10 cellular contexts compared by ENCODE assay signal in the genomic region with DNA sequence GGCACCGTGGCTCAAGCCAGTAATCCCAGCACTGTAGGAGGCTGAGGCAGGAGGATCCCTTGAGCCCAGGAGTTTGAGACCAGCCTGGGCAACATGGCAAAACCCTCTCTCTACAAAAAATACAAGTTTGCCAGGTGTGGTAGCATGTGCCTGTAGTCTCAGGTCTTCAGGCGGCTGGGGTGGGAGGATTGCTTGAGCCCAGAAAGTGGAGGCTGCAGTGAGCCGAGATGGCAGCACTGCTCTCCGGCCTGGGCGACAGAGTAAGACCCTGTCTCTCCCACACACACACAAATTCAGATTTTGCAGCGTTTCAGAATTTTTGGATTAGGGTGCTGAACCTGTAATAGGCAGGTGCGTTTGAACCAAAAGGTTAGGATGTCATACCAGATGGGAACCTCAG. TPM values are rescaled to one million over a fixed set of nuclear protein-coding genes. Genes with fewer than 3 reads are reported as not detected.
A peak's percentile ranks its signal among the peaks of the same experiment; 100 is the strongest.
DNase-seq lines count a peak whose midpoint lies in the region; ATAC-seq, FAIRE-seq and TF ChIP-seq lines count a peak whose summit lies in the region.
"Had no signal": no experiment of that assay in that cellular context is flagged by ENCODE, and none has a peak within 500 bp of the region (broad histone marks: within the 10 kb centered on the region; RNA-seq: fewer than 3 reads in every experiment).

No MANE protein-coding gene starts in this region.

- no TSS peak for BruUV-seq in GM12878 (replicated peaks; lab: Mats Ljungman, UMichigan)

- H3K27me3 ChIP-seq in DOHH2 (ENCODE audit: control insufficient read depth, low read length) (no peaks in the 10 kb centered on the region), KMS-11 (ENCODE audit: insufficient read depth, low read depth) (no peaks in the 10 kb centered on the region), GM12878 (replicated peaks in 1 of 2; ENCODE audit: control insufficient read depth in 2 of 2, insufficient read depth in 2 of 2, low read length in 1 of 2) (no peaks in the 10 kb centered on the region)

- H3K4me3 Mint-ChIP-seq in neural crest cell, result peak overlapping the region; percentile 96

- peaks cover 14% of the 10 kb centered on the region; the same call in 1 of the 2 replicates for H4K20me1 ChIP-seq in DOHH2 (ENCODE audit: control insufficient read depth, insufficient read depth, low read depth, low read length)
- peaks cover 5% of the 10 kb centered on the region; the same call in 1 of the 2 replicates for H4K20me1 ChIP-seq in KMS-11 (ENCODE audit: insufficient read depth)
- H4K20me1 ChIP-seq in GM12878 (ENCODE audit: control insufficient read depth, insufficient read depth), result peaks cover 7% of the 10 kb centered on the region; the same call in 1 of the 2 replicates

- H3K4me3 ChIP-seq in DOHH2 (ENCODE audit: low read length) (peak overlapping the region; percentile 94), KMS-11 (IDR thresholded peaks at IDR 0.05; ENCODE audit: insufficient read depth, low read depth, low read length) (no peak overlapping the region), GM12878 (peak overlapping the region; percentile 79)

- peaks cover 63% of the 10 kb centered on the region for H3F3A ChIP-seq in DOHH2 (ENCODE audit: control insufficient read depth, insufficient read depth)

- H3K27ac Mint-ChIP-seq in neural crest cell (ENCODE audit: unreplicated experiment), result no peak overlapping the region

- H3K4me1 Mint-ChIP-seq in neural crest cell, result peaks cover 42% of the 10 kb centered on the region

- no peak for TF ChIP-seq EP300 in GM12878 (IDR thresholded peaks at IDR 0.05; ENCODE audit: borderline replicate concordance in 1 of 2, control insufficient read depth in 1 of 2, low read depth in 2 of 2, low read length in 2 of 2)

- intact Hi-C loops in GM12878 (cut with micrococcal nuclease; ENCODE audit: unreplicated experiment), result no loop called here

- RAD21 ChIA-PET in GM12878 (lab: Charles Lee; ENCODE audit: unreplicated experiment), result interaction anchor here (2.0 kb wide), 1 partner anchor 178 kb away, joined by 4 read pairs; no protein-coding TSS in a partner anchor

- H3K9ac ChIP-seq in KMS-11, result no peak overlapping the region
- H3K9ac ChIP-seq in GM12878 (ENCODE audit: control insufficient read depth, insufficient read depth, low read length), result peak overlapping the region; percentile 32

- TF ChIP-seq CTCF in DOHH2 (IDR thresholded peaks at IDR 0.05; ENCODE audit: low read depth, low read length, poor library complexity, severe bottlenecking) (no peak), KMS-11 (conservative IDR thresholded peaks at IDR 0.05; ENCODE audit: low read depth, low read length) (no peak), GM12878 (IDR thresholded peaks at IDR 0.05 in 2 of 3, conservative IDR thresholded peaks at IDR 0.05 in 1 of 3; ENCODE audit: control insufficient read depth in 2 of 3, extremely low read depth in 1 of 3, insufficient read depth in 1 of 3, low read depth in 3 of 3, low read length in 3 of 3) (no peak), neural crest cell (conservative IDR thresholded peaks at IDR 0.05) (no peak)

- H2AFZ ChIP-seq in KMS-11 (ENCODE audit: low read depth) (no peak overlapping the region), GM12878 (ENCODE audit: control insufficient read depth, low read depth, low read length) (no peak overlapping the region)

- H3K9me3 ChIP-seq in DOHH2 (ENCODE audit: control insufficient read depth, insufficient read depth, low read length) (no peaks in the 10 kb centered on the region), GM12878 (replicated peaks; ENCODE audit: control insufficient read depth, insufficient read depth, low read length) (no peaks in the 10 kb centered on the region; the same call in 2 of the 3 replicates)

- H3K9me3 Mint-ChIP-seq in neural crest cell, result no peaks in the 10 kb centered on the region

- CTCF ChIA-PET in GM12878 (lab: Yijun Ruan, JAX), result interaction anchor here (1.1 to 1.4 kb wide), 2 partner anchors 48 to 72 kb away, joined by 5 to 8 read pairs; no protein-coding TSS in a partner anchor

- H3K36me3 ChIP-seq in DOHH2 (ENCODE audit: control insufficient read depth, low read length) (peaks cover 43% of the 10 kb centered on the region), KMS-11 (ENCODE audit: insufficient read depth) (peaks cover 15% of the 10 kb centered on the region; the same call in 1 of the 2 replicates), GM12878 (ENCODE audit: control insufficient read depth in 2 of 2, insufficient read depth in 2 of 2, low read length in 1 of 2) (peaks cover 14 to 25% of the 10 kb centered on the region in 2 experiments)

- in situ Hi-C loops in GM12878 (cut with MboI), result loop anchor here (5.0 kb wide), 1 partner anchor 169 kb away; a partner anchor contains a TSS

- no peak for DNase-seq in GM12878 (ENCODE audit: low read depth, low spot score)
- DNase-seq in neural crest cell (ENCODE audit: low read depth, low spot score), result no peak
- no peak for DNase-seq in GDM1 (lab: John Stamatoyannopoulos, UW)
- no peak for DNase-seq in NCI-H446 treated with DMSO at 0.1 percent for 48 hours (lab: John Stamatoyannopoulos, UW)
- DNase-seq: NCI-H2171, T1000 had no signal

- peaks cover 19% of the 10 kb centered on the region for H3K36me3 Mint-ChIP-seq in neural crest cell (ENCODE audit: low read depth)

- H3K27ac ChIP-seq in DOHH2 (ENCODE audit: low read depth, low read length) (no peak overlapping the region), KMS-11 (no peak overlapping the region), GM12878 (ENCODE audit: control insufficient read depth, insufficient read depth) (0 out of 2 replicates have a peak overlapping the region, but pooled peaks have one; percentile 11)

- H3K79me2 ChIP-seq in DOHH2 (ENCODE audit: control insufficient read depth, low read length), result peaks cover 34% of the 10 kb centered on the region
- H3K79me2 ChIP-seq in KMS-11 (ENCODE audit: insufficient read depth, low read depth), result peaks cover 26% of the 10 kb centered on the region
- H3K79me2 ChIP-seq in GM12878 (ENCODE audit: control insufficient read depth, insufficient read depth, low read length), result peaks cover 30% of the 10 kb centered on the region

- no peak for FAIRE-seq in GM12878 (lab: Jason Lieb, UNC)

- TF ChIP-seq POLR2A in GM12878 (IDR thresholded peaks at IDR 0.05; ENCODE audit: low read depth, low read length), result no peak

- POLR2A ChIA-PET in GM12878 (lab: Charles Lee), result interaction anchor here (0.7 to 2.2 kb wide), 2 partner anchors 10 to 14 kb away, joined by 4 to 11 read pairs; a partner anchor contains a TSS

- H3K4me2 ChIP-seq in DOHH2 (ENCODE audit: low read length) (peak overlapping the region; percentile 83), KMS-11 (peak overlapping the region; percentile 62; the same call in 1 of the 2 replicates), GM12878 (ENCODE audit: control insufficient read depth, insufficient read depth) (peak overlapping the region; percentile 91)

- SMC1A ChIA-PET in GM12878 (lab: Charles Lee; ENCODE audit: uncharacterized antibody, unreplicated experiment), result no interaction called here

- H3K27me3 Mint-ChIP-seq in neural crest cell (ENCODE audit: low read depth), result peaks cover 14% of the 10 kb centered on the region

- peaks cover 64% of the 10 kb centered on the region for H3K4me1 ChIP-seq in DOHH2 (ENCODE audit: control insufficient read depth, low read length)
- peaks cover 49% of the 10 kb centered on the region for H3K4me1 ChIP-seq in KMS-11 (ENCODE audit: low read depth, poor library complexity, severe bottlenecking)
- H3K4me1 ChIP-seq in GM12878 (ENCODE audit: control insufficient read depth, insufficient read depth, low read length), result peaks cover 35% of the 10 kb centered on the region

- no peak for ATAC-seq in GM12878
- ATAC-seq in HG03378 (IDR thresholded peaks at IDR 0.05; ENCODE audit: unreplicated experiment), result no peak
- no peak for ATAC-seq in HG03280 (IDR thresholded peaks at IDR 0.05; ENCODE audit: unreplicated experiment)

- WGBS in GM12878 (ENCODE audit: insufficient coverage, insufficient replicate concordance, low lambda C conversion rate, missing lambda C conversion rate), result 25% methylated on average over 7 of the region's 7 CpGs

- TF ChIP-seq RAD21 in GM12878 (IDR thresholded peaks at IDR 0.05; ENCODE audit: insufficient read depth, low read depth, low read length), result no peak

- H3K9me2 ChIP-seq in DOHH2 (replicated peaks; ENCODE audit: control insufficient read depth, low read length), result no peaks in the 10 kb centered on the region

RNA-seq across cellular contexts. Expression of a gene that starts 2.2 kb away (rescaled TPM):
- total RNA-seq in GM12878 (2013; cell fraction: nucleolus; rRNA removed), result 652 and 681 TPM in 2 replicates
- total RNA-seq in GM12878 (2014; rRNA removed) (4,375 and 4,445 TPM in 2 replicates), GM12878 (2014; rRNA removed; fragmentation: Illumina TruSeq; extraction: Trizol) (5,436 and 5,566 TPM in 2 replicates), GM12878 (2021) (2,768 and 2,873 TPM in 2 replicates), neural crest cell (2,365 and 2,591 TPM in 2 replicates)
- polyA plus RNA-seq in GM12878 (2011; ENCODE audit: low read depth), result 7,313 TPM
- polyA plus RNA-seq in GM12878 (2011; rRNA removed) (2,519 and 3,846 TPM in 2 replicates), GM12878 (2014; fragmentation: Illumina TruSeq; extraction: Trizol) (9,872 and 11,122 TPM in 2 replicates), GM12878 (2014; fragmentation: Nextera tagmentation; extraction: Ambion mirVana) (1,000 to 10,000 TPM; 4,277 to 4,566 TPM), GM12878 (2014; rRNA removed) (5,188 and 5,232 TPM in 2 replicates), GM12878 (2016; fragmentation: Nextera tagmentation; extraction: Ambion mirVana) (1,000 to 10,000 TPM; 1,714 to 1,771 TPM)
- polyA plus RNA-seq in GM12878 (2011; cell fraction: cytosol; rRNA removed), result 5,437 and 7,191 TPM in 2 replicates
- 1,670 and 1,694 TPM in 2 replicates for polyA plus RNA-seq in GM12878 (2011; cell fraction: nucleus; rRNA removed)
- polyA plus RNA-seq in GM12878 (2012), result 5,725 and 6,770 TPM in 2 replicates
- polyA minus RNA-seq in GM12878 (2011; rRNA and poly(A)+ RNA removed), result 1,409 and 1,631 TPM in 2 replicates
- 519 and 537 TPM in 2 replicates for polyA minus RNA-seq in GM12878 (2011; cell fraction: cytosol; rRNA and poly(A)+ RNA removed)
- 175 and 221 TPM in 2 replicates for polyA minus RNA-seq in GM12878 (2011; cell fraction: nucleus; rRNA and poly(A)+ RNA removed)

RNA-seq across cellular contexts. Expression of a gene that starts 11.1 kb away (rescaled TPM):
- total RNA-seq in GM12878 (2013; cell fraction: nucleolus; rRNA removed), result 421 and 437 TPM in 2 replicates
- 6,558 and 7,287 TPM in 2 replicates for total RNA-seq in GM12878 (2014; rRNA removed)
- 3,471 and 3,692 TPM in 2 replicates for total RNA-seq in GM12878 (2014; rRNA removed; fragmentation: Illumina TruSeq; extraction: Trizol)
- total RNA-seq in GM12878 (2021), result 5,103 and 5,273 TPM in 2 replicates
- 1,623 TPM for polyA plus RNA-seq in GM12878 (2011; ENCODE audit: low read depth)
- 2,172 and 3,936 TPM in 2 replicates for polyA plus RNA-seq in GM12878 (2011; rRNA removed)
- 3,618 and 5,003 TPM in 2 replicates for polyA plus RNA-seq in GM12878 (2011; cell fraction: cytosol; rRNA removed)
- 2,479 and 2,850 TPM in 2 replicates for polyA plus RNA-seq in GM12878 (2011; cell fraction: nucleus; rRNA removed)
- polyA plus RNA-seq in GM12878 (2012), result 5,924 and 8,191 TPM in 2 replicates
- polyA plus RNA-seq in GM12878 (2014; fragmentation: Illumina TruSeq; extraction: Trizol), result 1,413 and 3,666 TPM in 2 replicates
- polyA plus RNA-seq in GM12878 (2014; fragmentation: Nextera tagmentation; extraction: Ambion mirVana), result 1,000 to 10,000 TPM; 4,595 to 5,196 TPM
- polyA plus RNA-seq in GM12878 (2014; rRNA removed), result 7,317 and 8,961 TPM in 2 replicates
- polyA plus RNA-seq in GM12878 (2016; fragmentation: Nextera tagmentation; extraction: Ambion mirVana), result 1,000 to 10,000 TPM; 1,426 to 1,490 TPM
- 683 and 1,722 TPM in 2 replicates for polyA minus RNA-seq in GM12878 (2011; rRNA and poly(A)+ RNA removed)
- 792 and 811 TPM in 2 replicates for polyA minus RNA-seq in GM12878 (2011; cell fraction: cytosol; rRNA and poly(A)+ RNA removed)
- polyA minus RNA-seq in GM12878 (2011; cell fraction: nucleus; rRNA and poly(A)+ RNA removed), result 1,676 and 2,148 TPM in 2 replicates
- total RNA-seq in neural crest cell, result 2,983 and 3,026 TPM in 2 replicates

RNA-seq across cellular contexts. Expression of a gene that starts 14.0 kb away (rescaled TPM):
- total RNA-seq in GM12878 (2013; cell fraction: nucleolus; rRNA removed), result 2.1 and 3.3 TPM in 2 replicates
- total RNA-seq in GM12878 (2014; rRNA removed) (0.51 TPM in 1 of 2 replicates, not detected in the other), GM12878 (2014; rRNA removed; fragmentation: Illumina TruSeq; extraction: Trizol) (not detected in 2 replicates), GM12878 (2021) (0.56 and 2.4 TPM in 2 replicates), neural crest cell (24.9 and 27.5 TPM in 2 replicates)
- 1.00 TPM for polyA plus RNA-seq in GM12878 (2011; ENCODE audit: low read depth)
- polyA plus RNA-seq in GM12878 (2011; rRNA removed) (0.78 and 0.81 TPM in 2 replicates), GM12878 (2014; fragmentation: Illumina TruSeq; extraction: Trizol) (0.19 TPM in 1 of 2 replicates, not detected in the other), GM12878 (2014; fragmentation: Nextera tagmentation; extraction: Ambion mirVana) (under 1 TPM in 1 of 2 experiments, not detected in 1; 0.18 TPM), GM12878 (2014; rRNA removed) (0.29 and 0.49 TPM in 2 replicates), GM12878 (2016; fragmentation: Nextera tagmentation; extraction: Ambion mirVana) (under 1 TPM; 0.11 to 0.43 TPM)
- 0.60 and 0.65 TPM in 2 replicates for polyA plus RNA-seq in GM12878 (2011; cell fraction: cytosol; rRNA removed)
- polyA plus RNA-seq in GM12878 (2011; cell fraction: nucleus; rRNA removed), result 0.54 and 0.93 TPM in 2 replicates
- polyA plus RNA-seq in GM12878 (2012), result 1.7 and 2.5 TPM in 2 replicates
- not detected in 2 replicates for polyA minus RNA-seq in GM12878 (2011; rRNA and poly(A)+ RNA removed)
- polyA minus RNA-seq in GM12878 (2011; cell fraction: cytosol; rRNA and poly(A)+ RNA removed), result not detected in 2 replicates
- 0.24 TPM in 1 of 2 replicates, not detected in the other for polyA minus RNA-seq in GM12878 (2011; cell fraction: nucleus; rRNA and poly(A)+ RNA removed)

RNA-seq across cellular contexts. Expression of a gene that starts 24.5 kb away (rescaled TPM):
- 1.4 and 4.0 TPM in 2 replicates for total RNA-seq in GM12878 (2013; cell fraction: nucleolus; rRNA removed)
- total RNA-seq in GM12878 (2014; rRNA removed), result 3.7 and 4.1 TPM in 2 replicates
- 3.9 and 4.6 TPM in 2 replicates for total RNA-seq in GM12878 (2014; rRNA removed; fragmentation: Illumina TruSeq; extraction: Trizol)
- total RNA-seq in GM12878 (2021), result 9.5 and 10.3 TPM in 2 replicates
- 3.2 TPM for polyA plus RNA-seq in GM12878 (2011; ENCODE audit: low read depth)
- polyA plus RNA-seq in GM12878 (2011; rRNA removed), result 1.3 and 3.0 TPM in 2 replicates
- polyA plus RNA-seq in GM12878 (2011; cell fraction: cytosol; rRNA removed), result 3.7 and 5.9 TPM in 2 replicates
- 10.9 and 11.9 TPM in 2 replicates for polyA plus RNA-seq in GM12878 (2011; cell fraction: nucleus; rRNA removed)
- polyA plus RNA-seq in GM12878 (2012), result 7.2 and 8.7 TPM in 2 replicates
- 0.51 and 2.8 TPM in 2 replicates for polyA plus RNA-seq in GM12878 (2014; fragmentation: Illumina TruSeq; extraction: Trizol)
- polyA plus RNA-seq in GM12878 (2014; fragmentation: Nextera tagmentation; extraction: Ambion mirVana), result 1 to 10 TPM in 1 of 2 experiments, under 1 TPM in 1; 0.68 to 1.6 TPM
- polyA plus RNA-seq in GM12878 (2014; rRNA removed), result 11.9 and 13.9 TPM in 2 replicates
- 10 to 100 TPM; 10.1 to 13.1 TPM for polyA plus RNA-seq in GM12878 (2016; fragmentation: Nextera tagmentation; extraction: Ambion mirVana)
- 1.3 TPM in 1 of 2 replicates, not detected in the other for polyA minus RNA-seq in GM12878 (2011; rRNA and poly(A)+ RNA removed)
- 1.6 and 4.5 TPM in 2 replicates for polyA minus RNA-seq in GM12878 (2011; cell fraction: cytosol; rRNA and poly(A)+ RNA removed)
- 1.3 and 3.2 TPM in 2 replicates for polyA minus RNA-seq in GM12878 (2011; cell fraction: nucleus; rRNA and poly(A)+ RNA removed)
- 0.89 and 1.0 TPM in 2 replicates for total RNA-seq in neural crest cell

RNA-seq across cellular contexts. Expression of a gene that starts 29.3 kb away (rescaled TPM):
- total RNA-seq in GM12878 (2013; cell fraction: nucleolus; rRNA removed), result 2.0 TPM in 1 of 2 replicates, not detected in the other
- total RNA-seq in GM12878 (2014; rRNA removed), result not detected in 2 replicates
- 0.32 and 0.49 TPM in 2 replicates for total RNA-seq in GM12878 (2014; rRNA removed; fragmentation: Illumina TruSeq; extraction: Trizol)
- total RNA-seq in GM12878 (2021), result 0.27 and 0.38 TPM in 2 replicates
- polyA plus RNA-seq in GM12878 (2011; ENCODE audit: low read depth), result 0.18 TPM
- polyA plus RNA-seq in GM12878 (2011; rRNA removed), result 0.12 TPM in 1 of 2 replicates, not detected in the other
- 0.07 and 0.15 TPM in 2 replicates for polyA plus RNA-seq in GM12878 (2011; cell fraction: cytosol; rRNA removed)
- polyA plus RNA-seq in GM12878 (2011; cell fraction: nucleus; rRNA removed), result 0.09 TPM in 1 of 2 replicates, not detected in the other
- polyA plus RNA-seq in GM12878 (2012), result 1.0 and 3.9 TPM in 2 replicates
- 0.21 TPM in 1 of 2 replicates, not detected in the other for polyA plus RNA-seq in GM12878 (2014; fragmentation: Illumina TruSeq; extraction: Trizol)
- polyA plus RNA-seq in GM12878 (2014; fragmentation: Nextera tagmentation; extraction: Ambion mirVana), result not detected
- polyA plus RNA-seq in GM12878 (2014; rRNA removed), result 0.96 and 1.7 TPM in 2 replicates
- under 1 TPM; 0.49 to 0.99 TPM for polyA plus RNA-seq in GM12878 (2016; fragmentation: Nextera tagmentation; extraction: Ambion mirVana)
- polyA minus RNA-seq in GM12878 (2011; rRNA and poly(A)+ RNA removed), result not detected in 2 replicates
- polyA minus RNA-seq in GM12878 (2011; cell fraction: cytosol; rRNA and poly(A)+ RNA removed), result not detected in 2 replicates
- polyA minus RNA-seq in GM12878 (2011; cell fraction: nucleus; rRNA and poly(A)+ RNA removed), result not detected in 2 replicates
- 7.7 and 8.8 TPM in 2 replicates for total RNA-seq in neural crest cell
